Comparison of ENCODE assay signal across 16 cellular contexts in the genomic region with DNA sequence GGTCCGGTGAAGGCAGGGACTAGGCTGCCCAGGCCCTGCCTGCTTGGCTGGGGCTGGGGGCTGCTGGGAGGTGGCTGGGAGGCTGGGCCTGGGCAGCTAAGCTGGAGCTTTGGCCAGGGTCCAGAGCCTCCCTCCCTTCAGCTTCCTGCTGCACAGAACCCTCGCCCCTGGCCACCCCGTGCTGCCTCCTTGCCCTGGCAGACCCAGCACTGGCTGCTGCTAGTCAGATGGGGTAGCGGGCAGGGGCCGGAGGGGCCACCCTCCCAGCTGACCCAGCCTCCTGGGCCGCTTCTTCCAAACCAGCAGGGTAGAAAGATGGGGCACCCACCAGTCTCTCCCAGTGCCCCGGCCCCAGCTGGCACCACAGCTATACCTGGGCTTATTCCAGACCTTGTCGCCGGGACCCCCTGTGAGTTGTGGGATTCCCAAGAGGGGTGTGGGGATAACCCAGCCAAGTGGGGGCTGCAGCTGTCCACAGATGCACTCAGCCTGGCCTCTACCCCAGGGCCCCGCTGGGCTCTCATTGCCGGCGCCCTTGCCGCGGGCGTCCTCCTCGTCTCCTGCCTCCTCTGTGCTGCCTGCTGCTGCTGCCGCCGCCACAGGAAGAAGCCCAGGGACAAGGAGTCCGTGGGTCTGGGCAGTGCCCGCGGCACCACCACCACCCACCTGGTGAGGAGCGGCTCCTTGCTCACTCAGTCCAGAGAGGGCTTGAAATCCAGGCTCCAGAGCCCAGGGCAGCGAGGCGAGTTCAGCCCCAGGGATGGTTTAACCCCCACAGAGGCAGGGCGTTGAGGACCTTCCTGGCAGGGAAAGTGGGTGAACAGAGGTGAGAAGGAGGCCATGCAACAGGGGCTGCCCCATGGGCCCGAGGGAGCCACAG. TPM values are rescaled to one million over a fixed set of nuclear protein-coding genes. Genes with fewer than 3 reads are reported as not detected.
DNase-seq lines count a peak whose midpoint lies in the region; ATAC-seq and TF ChIP-seq lines count a peak whose summit lies in the region.
"Had no signal": no experiment of that assay in that cellular context is flagged by ENCODE, and none has a peak within 500 bp of the region (broad histone marks: within the 10 kb centered on the region; RNA-seq: fewer than 3 reads in every experiment).

Gene SYT8 (plus strand): TSS at position 200 of the 880 bp plus-strand sequence. CDS start 116 bp downstream, at position 316.

- 86 to 89% methylated on average over 15 to 26 of the region's 26 CpGs for WGBS in upper lobe of left lung, 2 donors

- no peaks in the 10 kb centered on the region for H3K9me3 Mint-ChIP-seq in activated T-cell treated with anti-CD3 and anti-CD28 coated beads, Interleukin-2, amount 50 U/mL, for 24 hours
- H3K9me3 Mint-ChIP-seq in mesothelial cell of epicardium = no peaks in the 10 kb centered on the region
- H3K9me3 Mint-ChIP-seq: activated naive CD4-positive, alpha-beta T cell treated with anti-CD3 and anti-CD28 coated beads for 36 hours; central memory CD8-positive, alpha-beta T cell; stimulated activated naive CD8-positive, alpha-beta T cell treated with anti-CD3 and anti-CD28 coated beads, Interleukin-15, amount 100 ng/mL, for 72 hours had no signal

- no peak within 1 kb of the TSS for H3K4me3 ChIP-seq in colonic mucosa
- no peak within 1 kb of the TSS for H3K4me3 ChIP-seq in upper lobe of left lung
- H3K4me3 ChIP-seq in HAP-1 = no peak within 1 kb of the TSS
- H3K4me3 ChIP-seq: GM23248, heart right ventricle had no signal

- no peaks in the 10 kb centered on the region for H3K9me3 ChIP-seq in colonic mucosa
- H3K9me3 ChIP-seq in upper lobe of left lung = no peaks in the 10 kb centered on the region
- no peaks in the 10 kb centered on the region for H3K9me3 ChIP-seq in HAP-1
- H3K9me3 ChIP-seq: heart right ventricle had no signal

- TF ChIP-seq POLR2A in upper lobe of left lung (IDR thresholded peaks at IDR 0.05) = no peak

- H3K4me1 Mint-ChIP-seq in activated T-cell treated with anti-CD3 and anti-CD28 coated beads, Interleukin-2, amount 50 U/mL, for 24 hours (ENCODE audit: low read depth) = peaks cover 7% of the 10 kb centered on the region
- peaks cover 33% of the 10 kb centered on the region for H3K4me1 Mint-ChIP-seq in mesothelial cell of epicardium

- peak; percentile 27 for DNase-seq in activated T-cell treated with anti-CD3 and anti-CD28 coated beads, Interleukin-2, amount 50 U/mL, for 24 hours
- no peak for DNase-seq in activated T-cell treated with anti-CD3 and anti-CD28 coated beads for 4 hours
- no peak for DNase-seq in colonic mucosa
- no peak for DNase-seq in mesothelial cell of epicardium (ENCODE audit: low spot score in 2 of 2, unreplicated experiment in 2 of 2)
- peak in 1 of 2 donors; percentile 78 for DNase-seq in upper lobe of left lung
- DNase-seq in HAP-1 (ENCODE audit: low spot score in 2 of 2) = no peak
- no peak for DNase-seq in NCI-H510A (lab: John Stamatoyannopoulos, UW)
- no peak for DNase-seq in NCI-H187 treated with DMSO at 0.1 percent for 48 hours (lab: John Stamatoyannopoulos, UW)
- DNase-seq: activated naive CD4-positive, alpha-beta T cell treated with anti-CD3 and anti-CD28 coated beads for 36 hours; GM23248; stimulated activated naive CD8-positive, alpha-beta T cell treated with anti-CD3 and anti-CD28 coated beads, Interleukin-15, amount 100 ng/mL, for 72 hours had no signal

- H3K9ac ChIP-seq in colonic mucosa (ENCODE audit: low read depth in 2 of 2, low read length in 2 of 2) = peak within 1 kb of the TSS; percentile 4 to 78
- H3K9ac ChIP-seq: GM23248 had no signal

- in situ Hi-C loops in HAP-1 (cut with MboI; ENCODE audit: low sequenced_read_pairs) = no loop called here

- ATAC-seq in upper lobe of left lung (ENCODE audit: low FRiP score in 2 of 2) = no peak
- ATAC-seq: heart right ventricle; stimulated activated naive CD8-positive, alpha-beta T cell treated with anti-CD3 and anti-CD28 coated beads, Interleukin-15, amount 100 ng/mL, for 72 hours had no signal

- TF ChIP-seq CTCF in colonic mucosa (IDR thresholded peaks at IDR 0.05) (no peak), mesothelial cell of epicardium (IDR thresholded peaks at IDR 0.05; ENCODE audit: unreplicated experiment) (no peak), upper lobe of left lung (IDR thresholded peaks at IDR 0.05) (no peak)

- TF ChIP-seq EP300 in upper lobe of left lung (IDR thresholded peaks at IDR 0.05) = no peak

- H3K36me3 Mint-ChIP-seq in activated T-cell treated with anti-CD3 and anti-CD28 coated beads, Interleukin-2, amount 50 U/mL, for 24 hours (ENCODE audit: low read depth) = no peaks in the 10 kb centered on the region
- H3K36me3 Mint-ChIP-seq in mesothelial cell of epicardium = no peaks in the 10 kb centered on the region

- H3K4me3 Mint-ChIP-seq in activated T-cell treated with anti-CD3 and anti-CD28 coated beads, Interleukin-2, amount 50 U/mL, for 24 hours = no peak within 1 kb of the TSS
- no peak within 1 kb of the TSS for H3K4me3 Mint-ChIP-seq in mesothelial cell of epicardium
- H3K4me3 Mint-ChIP-seq: activated naive CD4-positive, alpha-beta T cell treated with anti-CD3 and anti-CD28 coated beads for 36 hours; central memory CD8-positive, alpha-beta T cell; stimulated activated naive CD8-positive, alpha-beta T cell treated with anti-CD3 and anti-CD28 coated beads, Interleukin-15, amount 100 ng/mL, for 72 hours had no signal

- H3K27me3 Mint-ChIP-seq in activated T-cell treated with anti-CD3 and anti-CD28 coated beads, Interleukin-2, amount 50 U/mL, for 24 hours = peaks cover 11% of the 10 kb centered on the region
- no peaks in the 10 kb centered on the region for H3K27me3 Mint-ChIP-seq in mesothelial cell of epicardium (ENCODE audit: low read depth)

- H3K36me3 ChIP-seq in colonic mucosa (no peaks in the 10 kb centered on the region), upper lobe of left lung (no peaks in the 10 kb centered on the region), HAP-1 (replicated peaks) (no peaks in the 10 kb centered on the region)
- H3K36me3 ChIP-seq: heart right ventricle had no signal

- intact Hi-C loops in colonic mucosa (cut with DNase I) = loop anchor here (5.0 kb wide), 2 partner anchors 183 to 317 kb away; no protein-coding TSS in a partner anchor

- H3K4me1 ChIP-seq in colonic mucosa (peaks cover 28% of the 10 kb centered on the region), upper lobe of left lung (peaks cover 15 to 55% (median 41%) of the 10 kb centered on the region in 4 donors), HAP-1 (no peaks in the 10 kb centered on the region; the same call in 1 of the 2 replicates)

- peak within 1 kb of the TSS; percentile 67 for H3K27ac ChIP-seq in colonic mucosa
- H3K27ac ChIP-seq in upper lobe of left lung = peak within 1 kb of the TSS; percentile 76 to 85 (median 81)
- H3K27ac ChIP-seq: GM23248, heart right ventricle, VCaP had no signal

- H3K27me3 ChIP-seq in colonic mucosa (no peaks in the 10 kb centered on the region), upper lobe of left lung (no peaks in the 10 kb centered on the region), HAP-1 (ENCODE audit: low read depth) (no peaks in the 10 kb centered on the region)

- no peak within 1 kb of the TSS for H3K27ac Mint-ChIP-seq in activated T-cell treated with anti-CD3 and anti-CD28 coated beads, Interleukin-2, amount 50 U/mL, for 24 hours
- peak within 1 kb of the TSS; percentile 87 for H3K27ac Mint-ChIP-seq in mesothelial cell of epicardium
- H3K27ac Mint-ChIP-seq: activated naive CD4-positive, alpha-beta T cell treated with anti-CD3 and anti-CD28 coated beads for 36 hours had no signal

RNA-seq across cellular contexts. Expression of gene SYT8, which starts in this region (rescaled TPM):
- total RNA-seq in colonic mucosa (1 to 10 TPM; 1.7 to 3.5 TPM), mesothelial cell of epicardium (1.2 to 2.1 TPM (median 1.9 TPM) in 3 replicates), upper lobe of left lung (10 to 100 TPM in 4 of 6 donors, 1 to 10 TPM in 2; 7.4 to 31.3 (median 22.9) TPM)
- total RNA-seq: activated naive CD4-positive, alpha-beta T cell treated with anti-CD3 and anti-CD28 coated beads for 36 hours; endothelial cell of umbilical vein; GM23248; heart right ventricle; M059J had no signal
